13 cellular contexts compared by ENCODE assay signal in the genomic region with DNA sequence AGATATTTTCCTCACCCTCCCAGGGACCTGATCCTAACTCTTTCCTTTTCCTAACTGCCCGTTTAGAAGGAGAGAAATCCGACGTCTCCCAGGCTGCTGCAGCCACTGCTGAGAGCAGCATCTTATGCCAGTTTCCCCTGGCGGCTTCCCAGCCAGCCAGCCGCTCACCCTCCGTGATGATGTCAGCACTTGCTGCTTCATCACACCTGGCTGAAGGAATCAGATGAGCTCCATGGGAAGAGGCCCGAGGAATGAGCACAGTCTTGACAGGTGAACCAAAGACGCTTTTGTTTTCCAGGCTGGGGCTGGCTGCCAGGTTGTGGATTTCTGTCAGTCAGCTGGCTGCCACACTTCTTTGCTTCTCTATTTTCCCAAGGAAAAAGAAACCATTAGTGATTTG.
DNase-seq lines count a peak whose midpoint lies in the region; ATAC-seq and TF ChIP-seq lines count a peak whose summit lies in the region.
"Had no signal": no experiment of that assay in that cellular context is flagged by ENCODE, and none has a peak within 500 bp of the region (broad histone marks: within the 10 kb centered on the region; RNA-seq: fewer than 3 reads in every experiment).

No MANE protein-coding gene starts in this region.

- no peaks in the 10 kb centered on the region for H3K4me1 ChIP-seq in IMR-90 (ENCODE audit: control insufficient read depth, insufficient read depth, low read length)
- H3K4me1 ChIP-seq in mesendoderm (ENCODE audit: control insufficient read depth, low read depth, low read length), result peaks cover 5% of the 10 kb centered on the region
- H3K4me1 ChIP-seq: BLaER1 had no signal

- H3K27me3 ChIP-seq in IMR-90 (ENCODE audit: control insufficient read depth, insufficient read depth, low read length), result peaks cover 16% of the 10 kb centered on the region
- H3K27me3 ChIP-seq in mesendoderm (ENCODE audit: insufficient read depth, low read length, poor library complexity), result no peaks in the 10 kb centered on the region
- H3K27me3 ChIP-seq: BLaER1 had no signal

- no peaks in the 10 kb centered on the region for H3K27me3 Mint-ChIP-seq in MCF 10A (ENCODE audit: insufficient read depth, unreplicated experiment)

- no TSS peak for BruUV-seq in IMR-90 (replicated peaks; lab: Mats Ljungman, UMichigan)
- BruUV-seq in MCF 10A (replicated peaks; lab: Mats Ljungman, UMichigan), result no TSS peak

- H3K79me1 ChIP-seq in IMR-90 (ENCODE audit: low read depth in 1 of 2, low read length in 2 of 2) (no peaks in the 10 kb centered on the region), mesendoderm (ENCODE audit: low read length) (no peaks in the 10 kb centered on the region)

- H2AK9ac ChIP-seq in IMR-90 (replicated peaks; ENCODE audit: low read depth, low read length, poor library complexity), result no peak overlapping the region

- H3K27ac Mint-ChIP-seq in MCF 10A (ENCODE audit: low read depth, unreplicated experiment), result no peak overlapping the region

- H3K4me3 Mint-ChIP-seq in MCF 10A (ENCODE audit: unreplicated experiment), result no peak overlapping the region

- H3K14ac ChIP-seq in IMR-90 (replicated peaks; ENCODE audit: low read depth, low read length), result no peak overlapping the region

- H2BK20ac ChIP-seq in IMR-90 (ENCODE audit: low read depth, low read length), result no peak overlapping the region

- no peaks in the 10 kb centered on the region for H3K79me2 ChIP-seq in mesendoderm (ENCODE audit: control insufficient read depth, insufficient read depth, low read length)

- H4K8ac ChIP-seq in IMR-90 (ENCODE audit: low read depth in 2 of 2, low read length in 2 of 2) (no peak overlapping the region), mesendoderm (ENCODE audit: low read depth, low read length) (no peak overlapping the region)

- DNase-seq in AG20443 (ENCODE audit: low spot score), result peak; percentile 23
- DNase-seq in IMR-90, result peak; percentile 1
- peak; percentile 29 for DNase-seq in MCF 10A (ENCODE audit: unreplicated experiment)
- peak; percentile 57 for DNase-seq in mesendoderm
- DNase-seq in retina, result no peak
- DNase-seq in SIG-M5 treated with dmso at 0.1 percent for 504 hours (lab: John Stamatoyannopoulos, UW; ENCODE audit: unreplicated experiment), result no peak
- DNase-seq in COLO668 (lab: John Stamatoyannopoulos, UW; ENCODE audit: unreplicated experiment), result no peak
- DNase-seq: activated T-cell treated with anti-CD3 and anti-CD28 coated beads for 4 hours, NCI-H446 treated with DMSO at 0.1 percent for 48 hours, SHP77, WERI-Rb-1 had no signal

- H3K4me3 ChIP-seq in IMR-90 (ENCODE audit: insufficient read depth, low read depth, low read length) (no peak overlapping the region), mesendoderm (ENCODE audit: low read length) (no peak overlapping the region)
- H3K4me3 ChIP-seq: BLaER1 had no signal

- no peak overlapping the region for H2AFZ ChIP-seq in IMR-90 (replicated peaks; ENCODE audit: low read length, poor library complexity)

- no peaks in the 10 kb centered on the region for H4K20me1 ChIP-seq in IMR-90 (ENCODE audit: insufficient read depth, low read length)
- H4K20me1 ChIP-seq: BLaER1 had no signal

- POLR2A ChIA-PET in IMR-90 (lab: Charles Lee; ENCODE audit: unreplicated experiment) (no interaction called here), MCF 10A (lab: Yijun Ruan, JAX) (no interaction called here)

- CTCF ChIA-PET in IMR-90 (lab: Yijun Ruan, JAX) (no interaction called here), MCF 10A (lab: Yijun Ruan, JAX) (interaction anchor here (1.2 kb wide), 1 partner anchor 168 kb away, joined by 3 read pairs; no protein-coding TSS in a partner anchor)

- H3K56ac ChIP-seq in IMR-90 (ENCODE audit: extremely low read depth, insufficient read depth, low read length) (no peak overlapping the region), mesendoderm (ENCODE audit: low read length) (no peak overlapping the region)

- H3K9ac ChIP-seq in IMR-90 (ENCODE audit: low read depth, low read length) (no peak overlapping the region), mesendoderm (ENCODE audit: low read length) (no peak overlapping the region)
- H3K9ac ChIP-seq: BLaER1 had no signal

- H2BK120ac ChIP-seq in IMR-90 (ENCODE audit: low read depth, low read length) (no peak overlapping the region), mesendoderm (ENCODE audit: low read depth, low read length) (no peak overlapping the region)

- no peaks in the 10 kb centered on the region for H3K9me3 Mint-ChIP-seq in MCF 10A (ENCODE audit: unreplicated experiment)

- H3K36me3 ChIP-seq in IMR-90 (ENCODE audit: control insufficient read depth, insufficient read depth, low read length) (no peaks in the 10 kb centered on the region), mesendoderm (ENCODE audit: control insufficient read depth, insufficient read depth, low read length) (no peaks in the 10 kb centered on the region)
- H3K36me3 ChIP-seq: BLaER1, WERI-Rb-1 had no signal

- ATAC-seq in IMR-90 (ENCODE audit: low read depth) (no peak), HG03139 (IDR thresholded peaks at IDR 0.05; ENCODE audit: unreplicated experiment) (no peak)

- H3K27ac ChIP-seq in IMR-90 (ENCODE audit: insufficient read depth, low read length), result no peak overlapping the region
- no peak overlapping the region for H3K27ac ChIP-seq in mesendoderm (ENCODE audit: low read depth, low read length)
- H3K27ac ChIP-seq: BLaER1, WERI-Rb-1 had no signal

- no peak overlapping the region for H3K23ac ChIP-seq in IMR-90 (ENCODE audit: low read depth, low read length)
- H3K23ac ChIP-seq in mesendoderm (ENCODE audit: low read length), result no peak overlapping the region

- H3K4me2 ChIP-seq in IMR-90 (ENCODE audit: low read depth, low read length) (no peak overlapping the region), mesendoderm (ENCODE audit: low read length) (no peak overlapping the region)
- H3K4me2 ChIP-seq: BLaER1 had no signal

- 23% methylated on average over 3 of the region's 8 CpGs; no CpG with 5 or more reads in 1 of the 2 experiments for WGBS in IMR-90 (ENCODE audit: extremely low coverage in 2 of 2, insufficient read length in 1 of 2), 2 experiments
- no CpG with 5 or more reads among the region's 8 CpGs for WGBS in mesendoderm (ENCODE audit: extremely low coverage, insufficient coverage, low lambda C conversion rate)

- intact Hi-C loops in IMR-90 (cut with micrococcal nuclease), result no loop called here
- intact Hi-C loops in MCF 10A (cut with micrococcal nuclease), result no loop called here

- no peak for TF ChIP-seq POLR2A in IMR-90 (IDR thresholded peaks at IDR 0.05; ENCODE audit: low read depth, low read length)

- no peaks in the 10 kb centered on the region for H3K4me1 Mint-ChIP-seq in MCF 10A (ENCODE audit: insufficient read depth, unreplicated experiment)

- dilution Hi-C loops in IMR-90 (cut with HindIII; ENCODE audit: low sequenced_read_pairs, unreplicated experiment), result no loop called here

- H3K4ac ChIP-seq in IMR-90 (ENCODE audit: low read depth, low read length), result no peak overlapping the region
- H3K4ac ChIP-seq in mesendoderm (ENCODE audit: low read depth, low read length), result peak overlapping the region; percentile 19

- no peaks in the 10 kb centered on the region for H3K9me3 ChIP-seq in IMR-90 (ENCODE audit: control insufficient read depth, insufficient read depth, low read length)

- no peak overlapping the region for H4K91ac ChIP-seq in IMR-90 (ENCODE audit: insufficient read depth, low read depth, low read length)

- H2BK15ac ChIP-seq in IMR-90 (ENCODE audit: low read depth, low read length) (no peak overlapping the region), mesendoderm (replicated peaks; ENCODE audit: low read depth) (no peak overlapping the region)

- in situ Hi-C loops in IMR-90 (cut with MboI; ENCODE audit: low sequenced_read_pairs), result no loop called here

- TF ChIP-seq CTCF in IMR-90 (conservative IDR thresholded peaks at IDR 0.05; ENCODE audit: low read depth, low read length), result no peak
- no peak for TF ChIP-seq CTCF in MCF 10A (IDR thresholded peaks at IDR 0.05; ENCODE audit: unreplicated experiment)

- H3K18ac ChIP-seq in IMR-90 (ENCODE audit: low read depth, low read length) (no peak overlapping the region), mesendoderm (ENCODE audit: low read length) (no peak overlapping the region)

- H2AK5ac ChIP-seq in IMR-90 (ENCODE audit: low read depth, low read length) (no peak overlapping the region), mesendoderm (ENCODE audit: low read length) (no peak overlapping the region)

- H2BK5ac ChIP-seq in IMR-90 (ENCODE audit: low read depth, low read length, poor library complexity, severe bottlenecking), result no peak overlapping the region
- no peak overlapping the region for H2BK5ac ChIP-seq in mesendoderm (ENCODE audit: low read length)

- H4K5ac ChIP-seq in IMR-90 (ENCODE audit: low read depth, low read length) (no peak overlapping the region), mesendoderm (ENCODE audit: low read length) (no peak overlapping the region)

- no peaks in the 10 kb centered on the region for H3K36me3 Mint-ChIP-seq in MCF 10A (ENCODE audit: insufficient read depth, unreplicated experiment)

- no peaks in the 10 kb centered on the region for H3K9me1 ChIP-seq in IMR-90 (ENCODE audit: insufficient read depth, low read length)

- no peak for TF ChIP-seq RAD21 in IMR-90 (IDR thresholded peaks at IDR 0.05; ENCODE audit: low read length)

TF ChIP-seq in IMR-90, 13 proteins besides CTCF, POLR2A, EP300 and RAD21:
- no peak for TF ChIP-seq RCOR1 (IDR thresholded peaks at IDR 0.05; ENCODE audit: insufficient replicate concordance, low read length)
- TF ChIP-seq BHLHE40 (IDR thresholded peaks at IDR 0.05; ENCODE audit: low read depth, low read length), result no peak
- TF ChIP-seq FOS (IDR thresholded peaks at IDR 0.05; ENCODE audit: low read depth, low read length), result no peak
- TF ChIP-seq RFX5 (IDR thresholded peaks at IDR 0.05; ENCODE audit: low read depth, low read length), result no peak
- no peak for TF ChIP-seq NFE2L2 (IDR thresholded peaks at IDR 0.05; ENCODE audit: low read depth, low read length)
- TF ChIP-seq CEBPB (IDR thresholded peaks at IDR 0.05; ENCODE audit: low read depth, low read length), result no peak
- no peak for TF ChIP-seq SMC3 (IDR thresholded peaks at IDR 0.05; ENCODE audit: low read depth, low read length)
- no peak for TF ChIP-seq MAZ (IDR thresholded peaks at IDR 0.05; ENCODE audit: borderline replicate concordance, low read depth, low read length)

Comparison
In these comparisons a context has a peak if more than half of its experiments do, and no peak if none do; other contexts are left out.
1. DNase-seq: peak in AG20443 (single experiment), IMR-90 (single experiment), MCF 10A (single experiment) and mesendoderm (single experiment); none in retina (single experiment), SIG-M5 treated with dmso at 0.1 percent for 504 hours (single experiment) and COLO668 (single experiment).